Comparison of ENCODE assay signal across 19 cellular contexts in genomic region chr3:189726277-189726676, GRCh38.
DNase-seq lines count a peak whose midpoint lies in the region; ATAC-seq and TF ChIP-seq lines count a peak whose summit lies in the region.
"Had no signal": no experiment of that assay in that cellular context is flagged by ENCODE, and none has a peak within 500 bp of the region (broad histone marks: within the 10 kb centered on the region; RNA-seq: fewer than 3 reads in every experiment).

No MANE protein-coding gene starts in this region.

- DNase-seq in MCF 10A (ENCODE audit: unreplicated experiment) (peak; percentile 10), breast epithelium (ENCODE audit: low spot score in 2 of 2) (no peak), RWPE1 (ENCODE audit: low spot score) (peak; percentile 72), epithelial cell of esophagus (ENCODE audit: low read depth) (peak; percentile 82), DMS153 (lab: John Stamatoyannopoulos, UW) (no peak), GM10266 (ENCODE audit: extremely low spot score) (no peak), NCI-H69 (lab: John Stamatoyannopoulos, UW) (no peak)
- DNase-seq in stimulated activated effector memory CD8-positive, alpha-beta T cell treated with anti-CD3 and anti-CD28 coated beads, Interleukin-12 subunit alpha, Interleukin-12 subunit beta, amount 100 ng/mL, for 72 hours (ENCODE audit: low spot score in 2 of 2) = no peak
- DNase-seq: 8988T, DMS 273 treated with DMSO at 0.1 percent for 48 hours, GF-D8, H9, NCI-H1105, NCI-H1694, NCI-H2081 treated with DMSO at 0.1 percent for 48 hours, NCI-H510A treated with DMSO at 0.1 percent for 48 hours had no signal

- H3K9me3 ChIP-seq in breast epithelium = no peaks in the 10 kb centered on the region

- H3K36me3 Mint-ChIP-seq in MCF 10A (ENCODE audit: insufficient read depth, unreplicated experiment) = no peaks in the 10 kb centered on the region
- H3K36me3 Mint-ChIP-seq in stimulated activated effector memory CD8-positive, alpha-beta T cell treated with anti-CD3 and anti-CD28 coated beads, Interleukin-12 subunit alpha, Interleukin-12 subunit beta, amount 100 ng/mL, for 72 hours = no peaks in the 10 kb centered on the region
- H3K36me3 Mint-ChIP-seq: CD14-positive monocyte had no signal

- H3K27me3 ChIP-seq in breast epithelium = no peaks in the 10 kb centered on the region

- no peaks in the 10 kb centered on the region for H3K36me3 ChIP-seq in breast epithelium

- no peaks in the 10 kb centered on the region for H3K9me3 Mint-ChIP-seq in MCF 10A (ENCODE audit: unreplicated experiment)
- H3K9me3 Mint-ChIP-seq in stimulated activated effector memory CD8-positive, alpha-beta T cell treated with anti-CD3 and anti-CD28 coated beads, Interleukin-12 subunit alpha, Interleukin-12 subunit beta, amount 100 ng/mL, for 72 hours = no peaks in the 10 kb centered on the region
- H3K9me3 Mint-ChIP-seq: H9 had no signal

- intact Hi-C loops in MCF 10A (cut with micrococcal nuclease) (no loop called here), breast epithelium (cut with DNase I; ENCODE audit: low total_unique reads) (no loop called here)

- POLR2A ChIA-PET in MCF 10A (lab: Yijun Ruan, JAX) (interaction anchor here (0.6 to 1.8 kb wide), 2 partner anchors 14 to 428 kb away, joined by 3 to 5 read pairs; no protein-coding TSS in a partner anchor), RWPE1 (lab: Yijun Ruan, JAX; ENCODE audit: low non-redundant PET) (no interaction called here)

- no peak for TF ChIP-seq CTCF in MCF 10A (IDR thresholded peaks at IDR 0.05; ENCODE audit: unreplicated experiment)
- TF ChIP-seq CTCF in breast epithelium (IDR thresholded peaks at IDR 0.05) = no peak
- TF ChIP-seq CTCF in RWPE1 (conservative IDR thresholded peaks at IDR 0.05; ENCODE audit: low read depth) = no peak
- no peak for TF ChIP-seq CTCF in epithelial cell of esophagus (IDR thresholded peaks at IDR 0.05; ENCODE audit: insufficient read depth, low read depth, low read length, missing control alignments)
- TF ChIP-seq CTCF in GM10266 (IDR thresholded peaks at IDR 0.05; ENCODE audit: control insufficient read depth, insufficient read depth, low read depth, missing control alignments) = no peak

- no peak overlapping the region for H3K4me3 Mint-ChIP-seq in MCF 10A (ENCODE audit: unreplicated experiment)
- no peak overlapping the region for H3K4me3 Mint-ChIP-seq in stimulated activated effector memory CD8-positive, alpha-beta T cell treated with anti-CD3 and anti-CD28 coated beads, Interleukin-12 subunit alpha, Interleukin-12 subunit beta, amount 100 ng/mL, for 72 hours
- H3K4me3 Mint-ChIP-seq: CD14-positive monocyte, H9 had no signal

- H3K27me3 Mint-ChIP-seq in MCF 10A (ENCODE audit: insufficient read depth, unreplicated experiment) = no peaks in the 10 kb centered on the region

- peaks cover 7% of the 10 kb centered on the region for H3K4me1 Mint-ChIP-seq in MCF 10A (ENCODE audit: insufficient read depth, unreplicated experiment)
- no peaks in the 10 kb centered on the region for H3K4me1 Mint-ChIP-seq in stimulated activated effector memory CD8-positive, alpha-beta T cell treated with anti-CD3 and anti-CD28 coated beads, Interleukin-12 subunit alpha, Interleukin-12 subunit beta, amount 100 ng/mL, for 72 hours
- H3K4me1 Mint-ChIP-seq: CD14-positive monocyte had no signal

- no peaks in the 10 kb centered on the region for H3K4me1 ChIP-seq in breast epithelium

- CTCF ChIA-PET in MCF 10A (lab: Yijun Ruan, JAX) = interaction anchor here (0.9 kb wide), 1 partner anchor 38 kb away, joined by 4 read pairs; no protein-coding TSS in a partner anchor
- CTCF ChIA-PET in RWPE1 (lab: Yijun Ruan, JAX) = no interaction called here

- H3K27ac Mint-ChIP-seq in MCF 10A (ENCODE audit: low read depth, unreplicated experiment) = no peak overlapping the region
- H3K27ac Mint-ChIP-seq in stimulated activated effector memory CD8-positive, alpha-beta T cell treated with anti-CD3 and anti-CD28 coated beads, Interleukin-12 subunit alpha, Interleukin-12 subunit beta, amount 100 ng/mL, for 72 hours = no peak overlapping the region
- H3K27ac Mint-ChIP-seq: CD14-positive monocyte, H9 had no signal

- TF ChIP-seq POLR2A in breast epithelium (IDR thresholded peaks at IDR 0.05) = no peak

- BruUV-seq in MCF 10A (replicated peaks; lab: Mats Ljungman, UMichigan) = no TSS peak

- no peak overlapping the region for H3K27ac ChIP-seq in breast epithelium
- no peak overlapping the region for H3K27ac ChIP-seq in RWPE1
- H3K27ac ChIP-seq: HL-60 had no signal

- peak; percentile 60 for ATAC-seq in stimulated activated effector memory CD8-positive, alpha-beta T cell treated with anti-CD3 and anti-CD28 coated beads, Interleukin-12 subunit alpha, Interleukin-12 subunit beta, amount 100 ng/mL, for 72 hours
- ATAC-seq: Right ventricle myocardium inferior had no signal

- H3K4me3 ChIP-seq in breast epithelium (no peak overlapping the region), epithelial cell of esophagus (ENCODE audit: low read length) (no peak overlapping the region)

Comparison
In these comparisons a context has a peak if more than half of its experiments do, and no peak if none do; other contexts are left out.
1. DNase-seq: peak in MCF 10A (single experiment), RWPE1 (single experiment) and epithelial cell of esophagus (single experiment); none in breast epithelium (0 of 2), stimulated activated effector memory CD8-positive, alpha-beta T cell treated with anti-CD3 and anti-CD28 coated beads, Interleukin-12 subunit alpha, Interleukin-12 subunit beta, amount 100 ng/mL, for 72 hours (0 of 2), DMS153 (single experiment), GM10266 (single experiment) and NCI-H69 (single experiment).